Comparison of ENCODE assay signal across 18 cellular contexts in the genomic region with DNA sequence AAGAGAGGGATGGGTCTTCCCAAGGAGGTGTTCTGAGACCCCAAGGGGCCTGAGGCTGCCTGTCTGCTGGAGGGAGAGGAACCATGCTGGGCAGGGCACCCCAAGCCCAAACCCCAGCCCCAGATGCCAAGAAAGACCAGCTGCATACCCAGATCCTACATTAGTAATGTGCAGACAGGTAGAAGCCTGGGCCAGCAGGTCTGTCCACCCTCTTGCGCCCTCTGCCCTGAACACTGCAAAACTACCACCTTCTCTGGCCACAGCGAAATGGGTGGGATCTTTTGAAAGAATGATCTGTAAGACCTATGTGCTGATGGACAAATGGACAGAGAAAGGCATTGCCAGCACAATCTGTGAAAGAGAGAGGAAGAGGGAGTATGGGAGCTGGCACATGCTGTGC.
"Had no signal": no experiment of that assay in that cellular context is flagged by ENCODE, and none has a peak within 500 bp of the region (broad histone marks: within the 10 kb centered on the region; RNA-seq: fewer than 3 reads in every experiment).

No MANE protein-coding gene starts in this region.

- H3K36me3 ChIP-seq: adrenal gland, ascending aorta, brain microvascular endothelial cell, pancreas, tibial artery had no signal

- DNase-seq: activated B cell treated with CpG ODN at 0.5 μM for 24 hours; activated CD4-positive, alpha-beta T cell treated with anti-CD3 and anti-CD28 coated beads for 36 hours; activated CD4-positive, alpha-beta T cell treated with anti-CD3 and anti-CD28 coated beads, Interleukin-2, amount 50 U/mL, for 4 hours; activated CD8-positive, alpha-beta memory T cell treated with anti-CD3 and anti-CD28 coated beads for 24 hours; activated CD8-positive, alpha-beta memory T cell treated with anti-CD3 and anti-CD28 coated beads, Interleukin-2, amount 50 U/mL, for 4 hours; activated T-cell treated with anti-CD3 and anti-CD28 coated beads, Interleukin-2, amount 50 U/mL, for 24 hours; adrenal gland; brain microvascular endothelial cell; caudate nucleus; effector memory CD8-positive, alpha-beta T cell; pancreas; right cardiac atrium; stimulated activated CD4-positive, alpha-beta T cell treated with anti-CD3 and anti-CD28 coated beads, Interleukin-4, amount 100 ng/mL, for 4 hours; substantia nigra; T-helper 1 cell; tibial artery had no signal

- H3K9me3 ChIP-seq: adrenal gland, ascending aorta, pancreas, tibial artery had no signal

- ATAC-seq: activated CD4-positive, alpha-beta T cell treated with anti-CD3 and anti-CD28 coated beads for 36 hours; activated T-helper 17 cell treated with anti-CD3 and anti-CD28 coated beads, Interleukin-2, amount 50 U/mL, for 72 hours; effector memory CD8-positive, alpha-beta T cell; pancreas; right cardiac atrium had no signal

- H3K27ac ChIP-seq: adrenal gland, ascending aorta, brain microvascular endothelial cell, pancreas, tibial artery had no signal

- H3K27me3 ChIP-seq: adrenal gland, ascending aorta, brain microvascular endothelial cell, pancreas, tibial artery had no signal

- H3K4me1 ChIP-seq: adrenal gland, ascending aorta, pancreas, tibial artery had no signal

- H3K4me3 ChIP-seq: adrenal gland, ascending aorta, pancreas, tibial artery had no signal

- FAIRE-seq: pancreas had no signal
